In genomic region chr10:124219655-124220054, GRCh38 we compare ENCODE assay signal across 22 cellular contexts.
"Had no signal": no experiment of that assay in that cellular context is flagged by ENCODE, and none has a peak within 500 bp of the region (broad histone marks: within the 10 kb centered on the region; RNA-seq: fewer than 3 reads in every experiment).

No MANE protein-coding gene starts in this region.

- DNase-seq: colonic mucosa; cortex of kidney; effector CD8-positive, alpha-beta T cell; effector memory CD8-positive, alpha-beta T cell; endodermal cell; foreskin keratinocyte; heart left ventricle; hypothalamus; immature natural killer cell; islet precursor cell; kidney; kidney glomerular epithelial cell; left colon; left ventricle myocardium superior; lower lobe of right lung; mesendoderm; mucosa of descending colon; naive B cell had no signal

- H3K27ac Mint-ChIP-seq: dendritic cell treated with granulocyte-macrophage colony-stimulating factor and Interleukin-4, amounts not matched to agents 40 ng/mL and 50 ng/mL, for 4 days; effector memory CD8-positive, alpha-beta T cell; endodermal cell; immature natural killer cell; mesothelial cell of epicardium had no signal

- H3K4me3 Mint-ChIP-seq: dendritic cell treated with granulocyte-macrophage colony-stimulating factor and Interleukin-4, amounts not matched to agents 40 ng/mL and 50 ng/mL, for 4 days; effector memory CD8-positive, alpha-beta T cell; endodermal cell; immature natural killer cell; mesothelial cell of epicardium had no signal

- H3K9me3 Mint-ChIP-seq: dendritic cell treated with granulocyte-macrophage colony-stimulating factor and Interleukin-4, amounts not matched to agents 40 ng/mL and 50 ng/mL, for 4 days; effector memory CD8-positive, alpha-beta T cell; endodermal cell; immature natural killer cell; mesothelial cell of epicardium; naive B cell had no signal

- ATAC-seq: effector memory CD8-positive, alpha-beta T cell; foreskin keratinocyte; gastroesophageal sphincter; heart left ventricle; left colon; left lobe of liver; left ventricle myocardium superior; lower lobe of right lung; mucosa of descending colon had no signal

- H3K36me3 Mint-ChIP-seq: immature natural killer cell, mesothelial cell of epicardium, naive B cell had no signal
